Comparison of ENCODE assay signal across 8 cellular contexts in the genomic region with DNA sequence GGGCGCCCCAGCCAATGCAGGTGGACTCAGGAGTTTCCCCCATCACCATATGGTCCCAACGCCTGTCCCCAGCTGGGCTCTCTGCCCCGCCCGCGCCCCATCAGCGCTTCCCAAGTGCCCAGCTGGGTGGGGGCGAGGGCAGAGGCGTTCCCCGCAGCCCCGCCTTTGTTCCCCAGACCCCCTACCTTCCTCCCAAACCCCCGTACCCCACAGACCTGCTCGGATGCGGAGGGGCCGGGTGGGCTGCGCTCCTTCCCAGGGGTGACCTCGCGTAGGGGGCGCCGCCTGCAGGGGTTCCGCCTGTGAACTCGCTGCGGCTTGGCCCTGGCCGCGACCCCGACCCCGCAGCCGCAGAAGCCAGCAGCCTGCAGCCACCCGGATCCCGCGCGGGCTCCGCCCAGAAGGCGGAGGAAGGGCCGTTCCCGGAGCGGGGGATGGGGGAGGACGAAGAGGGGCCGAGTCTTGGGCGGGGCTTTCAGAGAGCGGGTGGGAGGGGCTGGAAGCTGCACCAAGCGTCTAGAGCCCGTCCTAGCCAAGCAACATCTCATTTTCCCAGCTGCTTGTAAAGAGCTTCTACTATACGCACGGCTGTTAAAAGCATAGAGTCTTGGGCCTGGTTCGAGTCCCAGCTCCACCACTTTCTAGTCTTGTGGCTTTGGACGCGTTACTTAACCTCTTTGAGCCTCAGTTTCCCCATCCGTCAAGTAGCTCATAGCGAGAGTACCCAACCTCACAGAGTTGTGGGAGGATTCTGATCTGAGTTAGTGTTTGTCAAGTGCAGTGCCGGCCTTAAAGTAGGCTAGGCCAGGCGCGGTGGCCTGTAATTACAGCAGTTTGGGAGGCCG. TPM values are rescaled to one million over a fixed set of nuclear protein-coding genes. Genes with fewer than 3 reads are reported as not detected.
A peak's percentile ranks its signal among the peaks of the same experiment; 100 is the strongest.
DNase-seq lines count a peak whose midpoint lies in the region; ATAC-seq and TF ChIP-seq lines count a peak whose summit lies in the region.

A gene with protein sequence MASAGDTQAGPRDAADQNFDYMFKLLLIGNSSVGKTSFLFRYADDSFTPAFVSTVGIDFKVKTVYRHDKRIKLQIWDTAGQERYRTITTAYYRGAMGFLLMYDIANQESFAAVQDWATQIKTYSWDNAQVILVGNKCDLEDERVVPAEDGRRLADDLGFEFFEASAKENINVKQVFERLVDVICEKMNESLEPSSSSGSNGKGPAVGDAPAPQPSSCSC (minus strand): TSS at position 404 of the 845 bp plus-strand sequence. CDS start 2,258 bp downstream, outside the sequence.

- H3K4me3 Mint-ChIP-seq in WTC11 (peak within 1 kb of the TSS; percentile 81), immature natural killer cell (peak within 1 kb of the TSS; percentile 78 to 83 (median 80))

- TF ChIP-seq CTCF in WTC11 (IDR thresholded peaks at IDR 0.05) (no peak), cardiac fibroblast (IDR thresholded peaks at IDR 0.05; ENCODE audit: low read depth, low read length) (no peak)

- POLR2A ChIA-PET in WTC11 (lab: Charles Lee): interaction anchor here (0.6 to 1.2 kb wide), 6 partner anchors 22 to 157 kb away, joined by 3 to 8 read pairs (median 3); partner anchors contain the start of gene SWSAP1

- H3K36me3 Mint-ChIP-seq in WTC11 (peaks cover 19% of the 10 kb centered on the region), immature natural killer cell (peaks cover 6 to 13% (median 8%) of the 10 kb centered on the region in 3 donors)

- H3K27me3 Mint-ChIP-seq in WTC11 (ENCODE audit: low read depth): no peaks in the 10 kb centered on the region
- peaks cover 0 to 2% (median 1%) of the 10 kb centered on the region in 3 donors for H3K27me3 Mint-ChIP-seq in immature natural killer cell (ENCODE audit: low read depth in 3 of 3)

- H3K27ac Mint-ChIP-seq in WTC11 (peak within 1 kb of the TSS; percentile 41; the same call in 1 of the 2 replicates), immature natural killer cell (peak within 1 kb of the TSS; percentile 2 to 78 (median 54))

- H3K9me3 Mint-ChIP-seq in WTC11 (no peaks in the 10 kb centered on the region), immature natural killer cell (peaks cover 0 to 2% (median 0%) of the 10 kb centered on the region in 6 donors)

- CTCF ChIA-PET in WTC11 (lab: Charles Lee): interaction anchor here (0.6 to 3.0 kb wide), 13 partner anchors 17 to 143 kb away, joined by 3 to 37 read pairs (median 8); partner anchors contain the start of genes EPOR, PRKCSH, RGL3 and SWSAP1

- H3K4me1 Mint-ChIP-seq in WTC11: peaks cover 7% of the 10 kb centered on the region
- H3K4me1 Mint-ChIP-seq in immature natural killer cell: peaks cover 32 to 34% of the 10 kb centered on the region in 2 donors

- ATAC-seq in HG02763 (IDR thresholded peaks at IDR 0.05; ENCODE audit: unreplicated experiment): peak; percentile 81
- peak; percentile 99 for ATAC-seq in WTC11
- no peak for ATAC-seq in HG03469 (IDR thresholded peaks at IDR 0.05; ENCODE audit: unreplicated experiment)

- peak within 1 kb of the TSS; percentile 78 to 81 for H3K4me3 ChIP-seq in cardiac fibroblast (replicated peaks in 1 of 2; ENCODE audit: low read depth in 2 of 2, low read length in 2 of 2)
- H3K4me3 ChIP-seq in skin epidermis: peak within 1 kb of the TSS; percentile 60 to 90 (median 79)

- DNase-seq in DMS79 treated with DMSO at 0.1 percent for 48 hours (lab: John Stamatoyannopoulos, UW): peak; percentile 95
- DNase-seq in NCI-H2196 treated with DMSO at 0.1 percent for 48 hours (lab: John Stamatoyannopoulos, UW; ENCODE audit: unreplicated experiment): peak; percentile 91
- DNase-seq in WTC11 (ENCODE audit: low spot score): peak; percentile 98
- peak; percentile 85 to 94 for DNase-seq in cardiac fibroblast (ENCODE audit: low read depth in 2 of 2)
- DNase-seq in immature natural killer cell: peak; percentile 63 to 71 (median 64)

- peak within 1 kb of the TSS; percentile 43 to 97 (median 85) for H3K27ac ChIP-seq in skin epidermis

TF ChIP-seq in WTC11, 78 proteins besides CTCF, POLR2A, EP300 and RAD21 (continues in another document):
- 0 out of 2 replicates have a peak, but pooled peaks have one; percentile 70 for TF ChIP-seq HMGXB4 (CRISPR knock-in tag; IDR thresholded peaks at IDR 0.05)
- TF ChIP-seq PRRX2 (CRISPR knock-in tag; IDR thresholded peaks at IDR 0.05): no peak
- peak; percentile 88 for TF ChIP-seq ZNF121 (CRISPR knock-in tag; IDR thresholded peaks at IDR 0.05)
- no peak for TF ChIP-seq JAZF1 (CRISPR knock-in tag; IDR thresholded peaks at IDR 0.05)
- TF ChIP-seq EMX1 (CRISPR knock-in tag; IDR thresholded peaks at IDR 0.05): no peak
- TF ChIP-seq, protein P1, sequence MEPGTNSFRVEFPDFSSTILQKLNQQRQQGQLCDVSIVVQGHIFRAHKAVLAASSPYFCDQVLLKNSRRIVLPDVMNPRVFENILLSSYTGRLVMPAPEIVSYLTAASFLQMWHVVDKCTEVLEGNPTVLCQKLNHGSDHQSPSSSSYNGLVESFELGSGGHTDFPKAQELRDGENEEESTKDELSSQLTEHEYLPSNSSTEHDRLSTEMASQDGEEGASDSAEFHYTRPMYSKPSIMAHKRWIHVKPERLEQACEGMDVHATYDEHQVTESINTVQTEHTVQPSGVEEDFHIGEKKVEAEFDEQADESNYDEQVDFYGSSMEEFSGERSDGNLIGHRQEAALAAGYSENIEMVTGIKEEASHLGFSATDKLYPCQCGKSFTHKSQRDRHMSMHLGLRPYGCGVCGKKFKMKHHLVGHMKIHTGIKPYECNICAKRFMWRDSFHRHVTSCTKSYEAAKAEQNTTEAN (CRISPR knock-in tag; IDR thresholded peaks at IDR 0.05): 0 out of 2 replicates have a peak, but pooled peaks have one; percentile 47
- no peak for TF ChIP-seq ZMAT4 (CRISPR knock-in tag; IDR thresholded peaks at IDR 0.05)
- no peak for TF ChIP-seq ZNF232 (CRISPR knock-in tag; IDR thresholded peaks at IDR 0.05)
- TF ChIP-seq OVOL2 (CRISPR knock-in tag; IDR thresholded peaks at IDR 0.05; ENCODE audit: borderline replicate concordance): no peak
- no peak for TF ChIP-seq MYBL2 (CRISPR knock-in tag; IDR thresholded peaks at IDR 0.05)
- TF ChIP-seq MAX (CRISPR knock-in tag; IDR thresholded peaks at IDR 0.05): no peak
- TF ChIP-seq ESRRA (CRISPR knock-in tag; IDR thresholded peaks at IDR 0.05; ENCODE audit: borderline replicate concordance): 0 out of 2 replicates have a peak, but pooled peaks have one; percentile 58
- no peak for TF ChIP-seq ZNF416 (CRISPR knock-in tag; IDR thresholded peaks at IDR 0.05)
- TF ChIP-seq SMAD4 (CRISPR knock-in tag; IDR thresholded peaks at IDR 0.05): no peak
- peak; percentile 62; the same call in 1 of the 2 replicates for TF ChIP-seq ARID4B (CRISPR knock-in tag; IDR thresholded peaks at IDR 0.05; ENCODE audit: borderline replicate concordance)

RNA-seq across cellular contexts. Expression of the gene that starts here (rescaled TPM):
- total RNA-seq in WTC11 (2021): 18.9 to 27.8 TPM (median 27.0 TPM) in 3 replicates
- polyA plus RNA-seq in immature natural killer cell: 1 to 10 TPM; 1.6 to 2.9 (median 2.2) TPM
